ENCODE assay signal across 14 cellular contexts in the genomic region with DNA sequence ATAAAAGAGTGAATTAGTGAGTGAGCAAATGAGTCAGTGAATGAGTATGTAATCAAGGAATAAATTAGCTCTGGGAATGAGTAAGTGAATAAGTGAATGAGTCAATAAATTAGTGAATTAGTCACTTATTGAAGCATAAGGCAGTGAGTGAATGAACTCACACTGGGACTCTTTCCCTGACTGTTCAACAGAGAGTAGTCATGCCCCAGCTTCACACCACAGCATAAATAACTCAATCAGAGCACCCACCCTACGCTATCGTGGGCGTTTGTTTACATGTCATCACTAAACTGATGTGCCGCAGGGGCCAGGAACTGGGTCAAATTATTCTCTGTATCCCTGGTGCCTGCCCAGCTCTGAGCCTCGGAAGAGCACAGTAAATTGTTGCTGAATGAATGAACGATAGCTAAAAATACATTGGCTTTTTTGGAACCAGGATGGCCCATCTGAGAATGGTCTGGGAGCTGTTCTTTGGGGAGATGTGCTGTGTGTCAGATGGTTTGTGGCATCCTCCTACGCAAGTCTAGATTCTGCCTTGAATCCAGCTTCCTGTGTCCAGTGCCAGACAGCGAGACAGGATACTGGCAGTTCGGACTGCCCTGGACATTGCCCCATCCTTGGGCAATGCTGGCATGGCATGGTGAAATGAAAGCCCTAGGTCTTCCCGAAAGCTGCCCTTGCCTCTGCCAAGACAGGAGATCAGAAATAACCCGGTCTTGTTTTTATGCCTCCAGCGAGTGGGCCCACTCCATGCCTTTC.
DNase-seq lines count a peak whose midpoint lies in the region; ATAC-seq and TF ChIP-seq lines count a peak whose summit lies in the region.
"Had no signal": no experiment of that assay in that cellular context is flagged by ENCODE, and none has a peak within 500 bp of the region (broad histone marks: within the 10 kb centered on the region; RNA-seq: fewer than 3 reads in every experiment).

No MANE protein-coding gene starts in this region.

- no peak overlapping the region for H3K4me3 Mint-ChIP-seq in nephron

- DNase-seq in Caki2 (ENCODE audit: low read depth) (peak; percentile 77), HK-2 (ENCODE audit: unreplicated experiment) (peak; percentile 30), cerebellar cortex (ENCODE audit: low spot score) (peak; percentile 54), NK-92 (lab: John Stamatoyannopoulos, UW; ENCODE audit: unreplicated experiment) (no peak)
- DNase-seq: glutamatergic neuron; NCI-H1048; NCI-H526; pancreas; stimulated activated CD4-positive, alpha-beta T cell treated with anti-CD3 and anti-CD28 coated beads, Interleukin-4, amount 100 ng/mL, for 4 hours had no signal

- in situ Hi-C loops in Caki2 (cut with HindIII; ENCODE audit: low pct_unique_long_range_greater_than_20kb, low sequenced_read_pairs): no loop called here

- no peak for TF ChIP-seq CTCF in nephron (IDR thresholded peaks at IDR 0.05; ENCODE audit: unreplicated experiment in 3 of 3)

- peak overlapping the region in 2 of 3 experiments; percentile 0 to 10 for H3K27ac Mint-ChIP-seq in nephron

- no peaks in the 10 kb centered on the region for H3K36me3 Mint-ChIP-seq in nephron (ENCODE audit: low read depth)

- peaks cover 4% of the 10 kb centered on the region for H3K27me3 Mint-ChIP-seq in nephron (ENCODE audit: low read depth)

- ATAC-seq in GM21528 (IDR thresholded peaks at IDR 0.05; ENCODE audit: low FRiP score, unreplicated experiment): no peak
- ATAC-seq in HG03280 (IDR thresholded peaks at IDR 0.05; ENCODE audit: unreplicated experiment): no peak
- ATAC-seq in HG03108 (IDR thresholded peaks at IDR 0.05; ENCODE audit: unreplicated experiment): no peak
- ATAC-seq: SK-N-SH treated with all-trans-retinoic acid at 6 μM for 48 hours had no signal

- H3K9me3 Mint-ChIP-seq in nephron: peaks cover 4% of the 10 kb centered on the region

- peaks cover 28% of the 10 kb centered on the region for H3K4me1 Mint-ChIP-seq in nephron
